Comparison of ENCODE assay signal across 1 cellular context in the genomic region with DNA sequence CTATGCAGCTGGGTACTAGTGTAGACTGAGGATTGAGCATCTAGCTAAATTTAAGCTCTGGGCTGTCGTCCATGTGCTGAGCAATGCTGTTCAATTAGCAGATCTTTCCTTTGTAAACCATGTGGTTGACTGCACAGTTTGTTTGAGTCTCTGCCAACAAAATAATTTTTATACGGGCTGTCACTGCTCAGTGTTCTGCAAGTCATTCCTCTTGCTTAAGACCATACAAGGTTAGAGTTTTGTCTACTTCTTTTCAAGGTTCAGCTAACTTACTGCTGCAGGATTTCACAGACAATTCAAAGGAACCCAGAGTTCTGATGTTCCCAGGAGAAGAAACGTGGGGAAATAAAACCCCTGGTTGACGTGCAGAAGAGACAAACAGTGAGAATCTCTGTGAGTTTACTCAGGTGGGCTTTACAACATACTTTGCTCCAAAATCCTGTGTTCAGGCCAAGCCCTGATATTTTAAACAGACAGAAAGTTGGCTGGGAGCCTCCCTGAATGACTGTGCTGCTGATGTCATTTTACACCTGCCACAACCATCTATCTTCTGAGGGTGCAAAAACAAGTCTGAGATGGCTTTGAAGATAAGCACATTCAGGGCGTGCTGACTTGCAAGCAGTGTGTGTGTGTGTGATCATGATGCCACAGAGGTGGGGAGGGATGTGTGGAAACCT.
TF ChIP-seq lines count a peak whose summit lies in the region.

No MANE protein-coding gene starts in this region.

TF ChIP-seq in K562, 482 proteins besides CTCF, POLR2A, EP300 and RAD21 (continued from another document):
- TF ChIP-seq FOXK2 (conservative IDR thresholded peaks at IDR 0.05 in 1 of 2, IDR thresholded peaks at IDR 0.05 in 1 of 2; ENCODE audit: low read depth in 2 of 2) = no peak
- no peak for TF ChIP-seq PYGO2 (tag; IDR thresholded peaks at IDR 0.05)
- no peak for TF ChIP-seq CHD2 (IDR thresholded peaks at IDR 0.05; ENCODE audit: low read depth, low read length)
- TF ChIP-seq TAF9B (IDR thresholded peaks at IDR 0.05; ENCODE audit: partially characterized antibody) = no peak
- TF ChIP-seq OTX1 (CRISPR knock-in tag; IDR thresholded peaks at IDR 0.05) = no peak
- TF ChIP-seq, protein P1, sequence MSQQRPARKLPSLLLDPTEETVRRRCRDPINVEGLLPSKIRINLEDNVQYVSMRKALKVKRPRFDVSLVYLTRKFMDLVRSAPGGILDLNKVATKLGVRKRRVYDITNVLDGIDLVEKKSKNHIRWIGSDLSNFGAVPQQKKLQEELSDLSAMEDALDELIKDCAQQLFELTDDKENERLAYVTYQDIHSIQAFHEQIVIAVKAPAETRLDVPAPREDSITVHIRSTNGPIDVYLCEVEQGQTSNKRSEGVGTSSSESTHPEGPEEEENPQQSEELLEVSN (IDR thresholded peaks at IDR 0.05; ENCODE audit: borderline replicate concordance in 1 of 2, extremely low read depth in 1 of 2, insufficient read depth in 1 of 2, insufficient read length in 1 of 2, low read depth in 1 of 2, low read length in 1 of 2, poor library complexity in 1 of 2, severe bottlenecking in 1 of 2) = no peak
- no peak for TF ChIP-seq ZNF41 (CRISPR knock-in tag; conservative IDR thresholded peaks at IDR 0.05)
- no peak for TF ChIP-seq L3MBTL2 (IDR thresholded peaks at IDR 0.05)
- no peak for TF ChIP-seq ZNF77 (CRISPR knock-in tag; IDR thresholded peaks at IDR 0.05)
- TF ChIP-seq NCOA4 (IDR thresholded peaks at IDR 0.05; ENCODE audit: partially characterized antibody) = no peak
